In genomic region chr17:81930142-81931125, GRCh38 we compare ENCODE assay signal across 14 cellular contexts. TPM values are rescaled to one million over a fixed set of nuclear protein-coding genes. Genes with fewer than 3 reads are reported as not detected.
DNase-seq lines count a peak whose midpoint lies in the region; ATAC-seq, FAIRE-seq and TF ChIP-seq lines count a peak whose summit lies in the region.
"Had no signal": no experiment of that assay in that cellular context is flagged by ENCODE, and none has a peak within 500 bp of the region (broad histone marks: within the 10 kb centered on the region; RNA-seq: fewer than 3 reads in every experiment).

No MANE protein-coding gene starts in this region.

- H3K9me3 Mint-ChIP-seq in Calu3 (ENCODE audit: low read depth, unreplicated experiment) (no peaks in the 10 kb centered on the region), naive B cell (no peaks in the 10 kb centered on the region)
- no peaks in the 10 kb centered on the region for H3K9me3 Mint-ChIP-seq in activated naive CD8-positive, alpha-beta T cell treated with anti-CD3 and anti-CD28 coated beads for 36 hours
- H3K9me3 Mint-ChIP-seq: activated T-cell treated with anti-CD3 and anti-CD28 coated beads, Interleukin-2, amount 50 U/mL, for 72 hours; CD8-positive, alpha-beta memory T cell had no signal

- H3K4me3 Mint-ChIP-seq in Calu3 (ENCODE audit: low read depth, unreplicated experiment) = no peak overlapping the region
- no peak overlapping the region for H3K4me3 Mint-ChIP-seq in activated naive CD8-positive, alpha-beta T cell treated with anti-CD3 and anti-CD28 coated beads for 36 hours
- H3K4me3 Mint-ChIP-seq in naive B cell = peak overlapping the region in 5 of 8 donors; percentile 13 to 62 (median 19)

- DNase-seq in Calu3 = peak; percentile 41
- DNase-seq in H54 (ENCODE audit: insufficient read length, low spot score) = peak; percentile 51
- DNase-seq in activated naive CD8-positive, alpha-beta T cell treated with anti-CD3 and anti-CD28 coated beads for 36 hours = no peak
- DNase-seq in naive B cell = no peak
- DNase-seq in NCI-H128 (lab: John Stamatoyannopoulos, UW; ENCODE audit: unreplicated experiment) = no peak
- DNase-seq in NCI-H2107 (lab: John Stamatoyannopoulos, UW) = no peak
- no peak for DNase-seq in globus pallidus (ENCODE audit: low spot score)
- DNase-seq: activated T-cell treated with anti-CD3 and anti-CD28 coated beads, Interleukin-2, amount 50 U/mL, for 72 hours; CD8-positive, alpha-beta memory T cell; NCI-H187; NK-92 treated with Interleukin-12 subunit alpha and Interleukin-12 subunit beta, amount 100 ng/mL, for 24 hours; sigmoid colon had no signal

- CTCF ChIA-PET in Calu3 (lab: Charles Lee) = interaction anchor here (0.6 to 0.7 kb wide), 4 partner anchors 15 to 1768 kb away, joined by 4 to 6 read pairs (median 4); no protein-coding TSS in a partner anchor

- H3K4me1 Mint-ChIP-seq in Calu3 (ENCODE audit: low read depth, unreplicated experiment) (peaks cover 11% of the 10 kb centered on the region), naive B cell (peaks cover 7 to 25% (median 15%) of the 10 kb centered on the region in 3 donors)
- H3K4me1 Mint-ChIP-seq in activated naive CD8-positive, alpha-beta T cell treated with anti-CD3 and anti-CD28 coated beads for 36 hours = peaks cover 30% of the 10 kb centered on the region

- ATAC-seq in naive B cell (ENCODE audit: low read depth in 2 of 2) = no peak
- ATAC-seq: activated T-cell treated with anti-CD3 and anti-CD28 coated beads, Interleukin-2, amount 50 U/mL, for 72 hours had no signal

- H3K27me3 Mint-ChIP-seq in Calu3 (ENCODE audit: unreplicated experiment) (no peaks in the 10 kb centered on the region), naive B cell (peaks cover 0 to 35% (median 20%) of the 10 kb centered on the region in 3 donors)
- H3K27me3 Mint-ChIP-seq in activated naive CD8-positive, alpha-beta T cell treated with anti-CD3 and anti-CD28 coated beads for 36 hours = peaks cover 10% of the 10 kb centered on the region

- H3K27ac Mint-ChIP-seq in Calu3 (ENCODE audit: unreplicated experiment) = no peak overlapping the region
- H3K27ac Mint-ChIP-seq in activated naive CD8-positive, alpha-beta T cell treated with anti-CD3 and anti-CD28 coated beads for 36 hours = peak overlapping the region; percentile 0
- no peak overlapping the region for H3K27ac Mint-ChIP-seq in naive B cell
- H3K27ac Mint-ChIP-seq: activated T-cell treated with anti-CD3 and anti-CD28 coated beads, Interleukin-2, amount 50 U/mL, for 72 hours had no signal

- no peak for TF ChIP-seq CTCF in Calu3 (IDR thresholded peaks at IDR 0.05; ENCODE audit: unreplicated experiment)

- TSS peak; percentile 7 for BruUV-seq in Calu3 (replicated peaks; lab: Mats Ljungman, UMichigan)

- H3K36me3 Mint-ChIP-seq in Calu3 (ENCODE audit: insufficient read depth, unreplicated experiment) = peaks cover 73% of the 10 kb centered on the region
- H3K36me3 Mint-ChIP-seq in activated naive CD8-positive, alpha-beta T cell treated with anti-CD3 and anti-CD28 coated beads for 36 hours = peaks cover 10% of the 10 kb centered on the region
- H3K36me3 Mint-ChIP-seq in naive B cell = no peaks in the 10 kb centered on the region
- H3K36me3 Mint-ChIP-seq: CD8-positive, alpha-beta memory T cell had no signal

- intact Hi-C loops in Calu3 (cut with micrococcal nuclease; ENCODE audit: unreplicated experiment) = no loop called here

- FAIRE-seq in H54 (lab: Jason Lieb, UNC) = no peak
- FAIRE-seq: islet of Langerhans had no signal

- TF ChIP-seq POLR2A in H54 (IDR thresholded peaks at IDR 0.05; ENCODE audit: low read depth, low read length) = no peak

RNA-seq across cellular contexts. Expression of gene MAFG, which starts 2.9 kb away (rescaled TPM):
- total RNA-seq in Calu3 (2022) = 36.1 and 37.9 TPM in 2 replicates
- 10 to 100 TPM; 18.4 to 19.2 TPM for total RNA-seq in activated naive CD8-positive, alpha-beta T cell treated with anti-CD3 and anti-CD28 coated beads for 36 hours
- 1 to 10 TPM; 3.4 to 6.7 (median 4.7) TPM for polyA plus RNA-seq in naive B cell (ENCODE audit: low read depth in 6 of 6)

RNA-seq across cellular contexts. Expression of gene PYCR1, which starts 6.7 kb away (rescaled TPM):
- total RNA-seq in Calu3 (2022) = 102 and 105 TPM in 2 replicates
- 100 to 1,000 TPM; 158 to 169 TPM for total RNA-seq in activated naive CD8-positive, alpha-beta T cell treated with anti-CD3 and anti-CD28 coated beads for 36 hours
- polyA plus RNA-seq in naive B cell (ENCODE audit: low read depth in 6 of 6) = 1 to 10 TPM; 1.6 to 4.5 (median 2.2) TPM

RNA-seq across cellular contexts. Expression of gene SIRT7, which starts 12.5 kb away (rescaled TPM):
- total RNA-seq in Calu3 (2022) = 50.3 and 56.0 TPM in 2 replicates
- 10 to 100 TPM; 27.3 to 30.1 TPM for total RNA-seq in activated naive CD8-positive, alpha-beta T cell treated with anti-CD3 and anti-CD28 coated beads for 36 hours
- 10 to 100 TPM; 23.6 to 41.3 (median 30.6) TPM for polyA plus RNA-seq in naive B cell (ENCODE audit: low read depth in 6 of 6)

RNA-seq across cellular contexts. Expression of gene MYADML2, which starts 16.6 kb away (rescaled TPM):
- not detected in 2 replicates for total RNA-seq in Calu3 (2022)
- total RNA-seq in activated naive CD8-positive, alpha-beta T cell treated with anti-CD3 and anti-CD28 coated beads for 36 hours = not detected
- not detected for polyA plus RNA-seq in naive B cell (ENCODE audit: low read depth in 6 of 6)
- total RNA-seq: activated T-cell treated with anti-CD3 and anti-CD28 coated beads, Interleukin-2, amount 50 U/mL, for 72 hours; CD8-positive, alpha-beta memory T cell; sigmoid colon; subcutaneous adipose tissue had no signal
- polyA plus RNA-seq: CD8-positive, alpha-beta memory T cell; sigmoid colon had no signal

RNA-seq across cellular contexts. Expression of gene PCYT2, which starts 19.2 kb away (rescaled TPM):
- total RNA-seq in Calu3 (2022) = 58.4 and 60.9 TPM in 2 replicates
- total RNA-seq in activated naive CD8-positive, alpha-beta T cell treated with anti-CD3 and anti-CD28 coated beads for 36 hours = 10 to 100 TPM; 20.8 to 21.4 TPM
- 10 to 100 TPM; 19.0 to 28.4 (median 21.2) TPM for polyA plus RNA-seq in naive B cell (ENCODE audit: low read depth in 6 of 6)

Comparison
In these comparisons a context has a peak if more than half of its experiments do, and no peak if none do; other contexts are left out.
1. DNase-seq: peak in Calu3 (single experiment) and H54 (single experiment); none in activated naive CD8-positive, alpha-beta T cell treated with anti-CD3 and anti-CD28 coated beads for 36 hours (single experiment), naive B cell (single experiment), NCI-H128 (single experiment), NCI-H2107 (single experiment) and globus pallidus (single experiment).
2. H3K4me3 Mint-ChIP-seq: peak in naive B cell (5 of 8); none in Calu3 (single experiment) and activated naive CD8-positive, alpha-beta T cell treated with anti-CD3 and anti-CD28 coated beads for 36 hours (single experiment).